In the genomic region with DNA sequence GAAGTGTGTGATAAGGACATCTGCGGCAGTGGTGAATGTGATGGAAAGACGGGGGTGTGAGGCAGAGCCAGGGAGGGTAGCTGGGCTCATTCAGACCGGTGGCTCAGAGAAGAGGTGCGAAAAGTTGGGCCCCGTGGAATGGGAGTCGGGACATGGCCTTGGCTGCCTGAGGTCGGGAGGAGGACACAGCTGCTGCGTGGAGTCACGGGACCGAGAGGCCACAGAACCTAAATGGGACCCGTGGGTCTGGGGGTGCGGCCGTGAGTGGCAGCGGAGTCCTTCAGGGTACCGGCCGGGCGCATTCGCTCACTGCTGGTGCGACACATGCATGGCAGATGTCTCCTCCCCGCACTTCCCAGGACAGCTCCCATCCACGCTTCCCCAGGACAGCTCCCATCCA, we compare ENCODE assay signal across 24 cellular contexts.
"Had no signal": no experiment of that assay in that cellular context is flagged by ENCODE, and none has a peak within 500 bp of the region (broad histone marks: within the 10 kb centered on the region; RNA-seq: fewer than 3 reads in every experiment).

No MANE protein-coding gene starts in this region.

- H3K9me3 Mint-ChIP-seq: memory B cell; naive thymus-derived CD4-positive, alpha-beta T cell had no signal

- H3K27me3 ChIP-seq: dorsolateral prefrontal cortex, hepatocyte, left lung had no signal

- H3K27ac Mint-ChIP-seq: memory B cell; naive thymus-derived CD4-positive, alpha-beta T cell had no signal

- H3K9me3 ChIP-seq: esophagus muscularis mucosa, gastroesophageal sphincter, heart left ventricle, left lung had no signal

- H3K4me3 ChIP-seq: coronary artery, dorsolateral prefrontal cortex, esophagus muscularis mucosa, gastroesophageal sphincter, heart left ventricle, hepatocyte, left lung, lung had no signal

- H3K36me3 Mint-ChIP-seq: naive thymus-derived CD4-positive, alpha-beta T cell had no signal

- H3K4me1 ChIP-seq: esophagus muscularis mucosa, foreskin keratinocyte, gastroesophageal sphincter, heart left ventricle, left lung had no signal

- H3K36me3 ChIP-seq: esophagus muscularis mucosa, gastroesophageal sphincter, heart left ventricle, left lung had no signal

- H3K79me2 ChIP-seq: hepatocyte had no signal

- H3K27ac ChIP-seq: coronary artery, dorsolateral prefrontal cortex, esophagus muscularis mucosa, foreskin keratinocyte, gastroesophageal sphincter, heart left ventricle, hepatocyte had no signal

- FAIRE-seq: colon, endothelial cell of umbilical vein, frontal cortex, islet of Langerhans, keratinocyte had no signal

- H3K4me2 ChIP-seq: hepatocyte had no signal

- H3K4me3 Mint-ChIP-seq: memory B cell; naive thymus-derived CD4-positive, alpha-beta T cell had no signal

- DNase-seq: dermis blood vessel endothelial cell; dorsolateral prefrontal cortex; effector CD4-positive, alpha-beta T cell; effector memory CD4-positive, alpha-beta T cell; foreskin keratinocyte; heart left ventricle; left cardiac atrium; left lung; left ventricle myocardium superior; mammary epithelial cell; mesendoderm; midbrain; naive thymus-derived CD4-positive, alpha-beta T cell had no signal

- H2AFZ ChIP-seq: hepatocyte had no signal
